ENCODE assay signal across 19 cellular contexts in genomic region chr14:85308531-85309300, GRCh38.
A peak's percentile ranks its signal among the peaks of the same experiment; 100 is the strongest.
DNase-seq lines count a peak whose midpoint lies in the region; ATAC-seq and TF ChIP-seq lines count a peak whose summit lies in the region.
"Had no signal": no experiment of that assay in that cellular context is flagged by ENCODE, and none has a peak within 500 bp of the region (broad histone marks: within the 10 kb centered on the region; RNA-seq: fewer than 3 reads in every experiment).

No MANE protein-coding gene starts in this region.

- no peaks in the 10 kb centered on the region for H3K36me3 ChIP-seq in SK-N-SH (replicated peaks in 1 of 2; ENCODE audit: control insufficient read depth in 1 of 2, insufficient read depth in 2 of 2, low read length in 1 of 2)
- H3K36me3 ChIP-seq: neutrophil, tibial artery had no signal

- H3F3A ChIP-seq in SK-N-SH (replicated peaks; ENCODE audit: insufficient read depth) = no peaks in the 10 kb centered on the region

- DNase-seq in NCI-H82 (lab: John Stamatoyannopoulos, UW) = peak; percentile 34
- no peak for DNase-seq in NCI-H82 treated with DMSO at 0.1 percent for 48 hours (lab: John Stamatoyannopoulos, UW; ENCODE audit: unreplicated experiment)
- DNase-seq in SK-N-SH = no peak
- peak; percentile 46 for DNase-seq in fibroblast of villous mesenchyme (ENCODE audit: low read depth)
- peak; percentile 29 for DNase-seq in retina
- DNase-seq in stimulated activated CD4-positive, alpha-beta T cell treated with anti-CD3 and anti-CD28 coated beads, Interleukin-15, amount 100 ng/mL, for 24 hours = no peak
- no peak for DNase-seq in kidney tubule cell (ENCODE audit: low spot score)
- DNase-seq: activated CD4-positive, alpha-beta T cell treated with anti-CD3 and anti-CD28 coated beads for 4 hours; C1 segment of cervical spinal cord; DMS53; effector memory CD8-positive, alpha-beta T cell; mesendoderm; NCI-H2029 treated with DMSO at 0.1 percent for 48 hours; SHP77 treated with DMSO at 0.1 percent for 48 hours; T-helper 9 cell; tibial artery had no signal

- H3K4me2 ChIP-seq in SK-N-SH = 0 out of 2 replicates have a peak overlapping the region, but pooled peaks have one; percentile 38

- no peaks in the 10 kb centered on the region for H4K20me1 ChIP-seq in SK-N-SH (ENCODE audit: insufficient read depth)

- POLR2A ChIA-PET in SK-N-SH (lab: Yijun Ruan, JAX) = no interaction called here

- no peaks in the 10 kb centered on the region for H3K9me2 ChIP-seq in SK-N-SH

- H2AFZ ChIP-seq in SK-N-SH (ENCODE audit: low read depth) = peak overlapping the region; percentile 71; the same call in 1 of the 2 replicates

- ATAC-seq in HG03135 (IDR thresholded peaks at IDR 0.05; ENCODE audit: unreplicated experiment) = no peak
- ATAC-seq: activated naive CD4-positive, alpha-beta T cell treated with anti-CD3 and anti-CD28 coated beads, Interleukin-2, amount 50 U/mL, for 72 hours; effector memory CD8-positive, alpha-beta T cell had no signal

- no peaks in the 10 kb centered on the region for H3K27me3 ChIP-seq in SK-N-SH (ENCODE audit: insufficient read depth)
- H3K27me3 ChIP-seq: neutrophil, tibial artery had no signal

- no peak overlapping the region for H3K4me3 ChIP-seq in SK-N-SH (ENCODE audit: low read depth in 2 of 2, low read length in 1 of 2)
- no peak overlapping the region for H3K4me3 ChIP-seq in fibroblast of villous mesenchyme (ENCODE audit: low read depth, low read length)
- H3K4me3 ChIP-seq: tibial artery had no signal

- TF ChIP-seq CTCF in SK-N-SH (IDR thresholded peaks at IDR 0.05) (no peak), fibroblast of villous mesenchyme (IDR thresholded peaks at IDR 0.05; ENCODE audit: insufficient read depth, low read depth, low read length) (no peak)

- no peaks in the 10 kb centered on the region for H3K9me3 ChIP-seq in SK-N-SH
- H3K9me3 ChIP-seq: neutrophil, tibial artery had no signal

- WGBS in SK-N-SH (ENCODE audit: low lambda C conversion rate) = 14% methylated on average over 8 of the region's 8 CpGs

- no peaks in the 10 kb centered on the region; a peak in 1 of 4 replicates for H3K4me1 ChIP-seq in SK-N-SH (ENCODE audit: control insufficient read depth in 1 of 2, insufficient read depth in 2 of 2, low read depth in 1 of 2, low read length in 1 of 2)
- H3K4me1 ChIP-seq: tibial artery had no signal

- CTCF ChIA-PET in SK-N-SH (lab: Yijun Ruan, JAX) = no interaction called here

- no peak for TF ChIP-seq RAD21 in SK-N-SH (IDR thresholded peaks at IDR 0.05; ENCODE audit: low read length)

- H3K27ac ChIP-seq in SK-N-SH (ENCODE audit: low read depth in 2 of 2, low read length in 1 of 2) = no peak overlapping the region
- H3K27ac ChIP-seq: neutrophil, tibial artery had no signal

- TF ChIP-seq EP300 in SK-N-SH (IDR thresholded peaks at IDR 0.05; ENCODE audit: borderline replicate concordance in 1 of 2, low read depth in 1 of 2, low read length in 1 of 2) = no peak

- H3K79me2 ChIP-seq in SK-N-SH (ENCODE audit: insufficient read depth) = no peaks in the 10 kb centered on the region

- H3K9ac ChIP-seq in SK-N-SH = no peak overlapping the region

TF ChIP-seq in SK-N-SH, 30 proteins besides CTCF, POLR2A, EP300 and RAD21:
- TF ChIP-seq, protein P1, sequence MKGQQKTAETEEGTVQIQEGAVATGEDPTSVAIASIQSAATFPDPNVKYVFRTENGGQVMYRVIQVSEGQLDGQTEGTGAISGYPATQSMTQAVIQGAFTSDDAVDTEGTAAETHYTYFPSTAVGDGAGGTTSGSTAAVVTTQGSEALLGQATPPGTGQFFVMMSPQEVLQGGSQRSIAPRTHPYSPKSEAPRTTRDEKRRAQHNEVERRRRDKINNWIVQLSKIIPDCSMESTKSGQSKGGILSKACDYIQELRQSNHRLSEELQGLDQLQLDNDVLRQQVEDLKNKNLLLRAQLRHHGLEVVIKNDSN (IDR thresholded peaks at IDR 0.05; ENCODE audit: borderline replicate concordance, low read depth) = no peak
- TF ChIP-seq RXRA (IDR thresholded peaks at IDR 0.05; ENCODE audit: borderline replicate concordance, low read depth) (no peak), NFIC (IDR thresholded peaks at IDR 0.05; ENCODE audit: borderline replicate concordance) (no peak), TEAD4 (IDR thresholded peaks at IDR 0.05; ENCODE audit: borderline replicate concordance, insufficient read depth) (no peak)
- TF ChIP-seq, protein P2, sequence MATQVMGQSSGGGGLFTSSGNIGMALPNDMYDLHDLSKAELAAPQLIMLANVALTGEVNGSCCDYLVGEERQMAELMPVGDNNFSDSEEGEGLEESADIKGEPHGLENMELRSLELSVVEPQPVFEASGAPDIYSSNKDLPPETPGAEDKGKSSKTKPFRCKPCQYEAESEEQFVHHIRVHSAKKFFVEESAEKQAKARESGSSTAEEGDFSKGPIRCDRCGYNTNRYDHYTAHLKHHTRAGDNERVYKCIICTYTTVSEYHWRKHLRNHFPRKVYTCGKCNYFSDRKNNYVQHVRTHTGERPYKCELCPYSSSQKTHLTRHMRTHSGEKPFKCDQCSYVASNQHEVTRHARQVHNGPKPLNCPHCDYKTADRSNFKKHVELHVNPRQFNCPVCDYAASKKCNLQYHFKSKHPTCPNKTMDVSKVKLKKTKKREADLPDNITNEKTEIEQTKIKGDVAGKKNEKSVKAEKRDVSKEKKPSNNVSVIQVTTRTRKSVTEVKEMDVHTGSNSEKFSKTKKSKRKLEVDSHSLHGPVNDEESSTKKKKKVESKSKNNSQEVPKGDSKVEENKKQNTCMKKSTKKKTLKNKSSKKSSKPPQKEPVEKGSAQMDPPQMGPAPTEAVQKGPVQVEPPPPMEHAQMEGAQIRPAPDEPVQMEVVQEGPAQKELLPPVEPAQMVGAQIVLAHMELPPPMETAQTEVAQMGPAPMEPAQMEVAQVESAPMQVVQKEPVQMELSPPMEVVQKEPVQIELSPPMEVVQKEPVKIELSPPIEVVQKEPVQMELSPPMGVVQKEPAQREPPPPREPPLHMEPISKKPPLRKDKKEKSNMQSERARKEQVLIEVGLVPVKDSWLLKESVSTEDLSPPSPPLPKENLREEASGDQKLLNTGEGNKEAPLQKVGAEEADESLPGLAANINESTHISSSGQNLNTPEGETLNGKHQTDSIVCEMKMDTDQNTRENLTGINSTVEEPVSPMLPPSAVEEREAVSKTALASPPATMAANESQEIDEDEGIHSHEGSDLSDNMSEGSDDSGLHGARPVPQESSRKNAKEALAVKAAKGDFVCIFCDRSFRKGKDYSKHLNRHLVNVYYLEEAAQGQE (IDR thresholded peaks at IDR 0.05; ENCODE audit: low read depth, low read length) = no peak

Comparison
In these comparisons a context has a peak if more than half of its experiments do, and no peak if none do; other contexts are left out.
1. DNase-seq: peak in NCI-H82 (single experiment), fibroblast of villous mesenchyme (single experiment) and retina (single experiment); none in NCI-H82 treated with DMSO at 0.1 percent for 48 hours (single experiment), SK-N-SH (single experiment), stimulated activated CD4-positive, alpha-beta T cell treated with anti-CD3 and anti-CD28 coated beads, Interleukin-15, amount 100 ng/mL, for 24 hours (single experiment) and kidney tubule cell (single experiment).